19 cellular contexts compared by ENCODE assay signal in the genomic region with DNA sequence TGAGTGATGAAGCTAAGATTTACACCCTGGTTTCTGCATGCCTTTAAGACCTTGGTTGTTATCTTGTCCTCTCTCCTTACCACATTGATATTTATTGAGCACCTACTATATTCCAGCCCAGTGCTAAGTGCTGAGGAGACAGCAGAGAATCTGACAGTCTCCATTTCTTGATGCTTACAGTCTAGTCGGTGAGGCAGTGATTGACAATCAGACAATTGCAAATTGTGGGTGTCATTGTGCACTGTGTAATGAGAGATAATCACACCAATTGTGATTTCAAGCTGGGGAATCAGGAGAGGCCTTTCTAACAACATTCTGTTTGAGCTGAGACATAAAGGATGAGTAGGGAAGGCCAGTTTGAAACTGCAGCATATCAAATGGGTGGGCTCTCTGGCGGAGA.
"Had no signal": no experiment of that assay in that cellular context is flagged by ENCODE, and none has a peak within 500 bp of the region (broad histone marks: within the 10 kb centered on the region; RNA-seq: fewer than 3 reads in every experiment).

No MANE protein-coding gene starts in this region.

- H3K9me3 ChIP-seq: mucosa of descending colon, prostate gland, sigmoid colon, stomach, thyroid gland had no signal

- ATAC-seq: effector memory CD8-positive, alpha-beta T cell; left lobe of liver; mucosa of descending colon; naive thymus-derived CD4-positive, alpha-beta T cell; right cardiac atrium; stimulated activated effector memory CD8-positive, alpha-beta T cell treated with anti-CD3 and anti-CD28 coated beads, Interleukin-12 subunit alpha, Interleukin-12 subunit beta, amount 100 ng/mL, for 72 hours had no signal

- FAIRE-seq: frontal cortex, kidney had no signal

- H3K4me3 ChIP-seq: mucosa of descending colon, prostate gland, sigmoid colon, stomach, thyroid gland had no signal

- H3K4me1 ChIP-seq: prostate gland, sigmoid colon, thyroid gland had no signal

- H3K27me3 ChIP-seq: sigmoid colon, stomach, thyroid gland had no signal

- H3K36me3 ChIP-seq: prostate gland, sigmoid colon, stomach, thyroid gland had no signal

- DNase-seq: cortex of kidney; effector memory CD8-positive, alpha-beta T cell; kidney; mesenchymal stem cell; mucosa of descending colon; naive thymus-derived CD4-positive, alpha-beta T cell; nucleus accumbens; right cardiac atrium; sigmoid colon; stimulated activated CD4-positive, alpha-beta T cell treated with anti-CD3 and anti-CD28 coated beads, Interleukin-2, amount 100 ng/mL, for 24 hours; stimulated activated CD4-positive, alpha-beta T cell treated with anti-CD3 and anti-CD28 coated beads, Interleukin-4, amount 100 ng/mL, for 24 hours; stimulated activated naive CD4-positive, alpha-beta T cell treated with Interleukin-2 at 50 U/mL for 16 hours; stomach; thyroid gland; trophoblast cell had no signal

- H3K27ac ChIP-seq: prostate gland, sigmoid colon, stomach, thyroid gland had no signal
